In genomic region chr10:70374775-70375614, GRCh38 we compare ENCODE assay signal across 33 cellular contexts. TPM values are rescaled to one million over a fixed set of nuclear protein-coding genes. Genes with fewer than 3 reads are reported as not detected.
DNase-seq lines count a peak whose midpoint lies in the region; ATAC-seq and TF ChIP-seq lines count a peak whose summit lies in the region.
"Had no signal": no experiment of that assay in that cellular context is flagged by ENCODE, and none has a peak within 500 bp of the region (broad histone marks: within the 10 kb centered on the region; RNA-seq: fewer than 3 reads in every experiment).

No MANE protein-coding gene starts in this region.

- H2BK120ac ChIP-seq in IMR-90 (ENCODE audit: low read depth, low read length), result peak overlapping the region; percentile 59

- H3K79me1 ChIP-seq in IMR-90 (ENCODE audit: low read depth in 1 of 2, low read length in 2 of 2), result peaks cover 0 to 26% of the 10 kb centered on the region in 2 experiments; a peak in 2 of 4 replicates

- H3K4me1 ChIP-seq in Caco-2, result peaks cover 39% of the 10 kb centered on the region
- peaks cover 17% of the 10 kb centered on the region for H3K4me1 ChIP-seq in IMR-90 (ENCODE audit: control insufficient read depth, insufficient read depth, low read length)
- peaks cover 39% of the 10 kb centered on the region for H3K4me1 ChIP-seq in mesodermal cell (ENCODE audit: control insufficient read depth, insufficient read depth, low read length, poor library complexity, severe bottlenecking)
- H3K4me1 ChIP-seq: BE2C, pancreas had no signal

- peak overlapping the region; percentile 51; the same call in 1 of the 2 replicates for H4K91ac ChIP-seq in IMR-90 (ENCODE audit: insufficient read depth, low read depth, low read length)

- H3K9me1 ChIP-seq in IMR-90 (ENCODE audit: insufficient read depth, low read length), result peaks cover 27% of the 10 kb centered on the region

- BruUV-seq in Caco-2 (replicated peaks; lab: Mats Ljungman, UMichigan) (no TSS peak), IMR-90 (replicated peaks; lab: Mats Ljungman, UMichigan) (no TSS peak)

- H3K27me3 Mint-ChIP-seq in Caco-2 (ENCODE audit: insufficient read depth, unreplicated experiment) (no peaks in the 10 kb centered on the region), WTC11 (ENCODE audit: low read depth) (no peaks in the 10 kb centered on the region; the same call in 1 of the 2 replicates)
- H3K27me3 Mint-ChIP-seq: activated CD4-positive, alpha-beta memory T cell treated with anti-CD3 and anti-CD28 coated beads for 36 hours; activated naive CD8-positive, alpha-beta T cell treated with anti-CD3 and anti-CD28 coated beads, Interleukin-2, amount 50 U/mL, for 24 hours; stimulated activated naive CD8-positive, alpha-beta T cell treated with anti-CD3 and anti-CD28 coated beads, Interleukin-15, Interleukin-2, amounts not matched to agents 100 ng/mL and 50 ng/mL, for 24 hours had no signal

- H3K9me3 ChIP-seq in Caco-2, result no peaks in the 10 kb centered on the region; the same call in none of the 2 replicates
- H3K9me3 ChIP-seq in IMR-90 (ENCODE audit: control insufficient read depth, insufficient read depth, low read length), result peaks cover 2% of the 10 kb centered on the region; the same call in 1 of the 2 replicates
- H3K9me3 ChIP-seq in mesodermal cell (ENCODE audit: control insufficient read depth, low read length), result peaks cover 8% of the 10 kb centered on the region
- H3K9me3 ChIP-seq: pancreas, thoracic aorta had no signal

- no peak overlapping the region for H3K4me3 Mint-ChIP-seq in Caco-2 (ENCODE audit: unreplicated experiment)
- H3K4me3 Mint-ChIP-seq in WTC11, result no peak overlapping the region
- H3K4me3 Mint-ChIP-seq: activated CD4-positive, alpha-beta memory T cell treated with anti-CD3 and anti-CD28 coated beads for 36 hours; activated naive CD8-positive, alpha-beta T cell treated with anti-CD3 and anti-CD28 coated beads, Interleukin-2, amount 50 U/mL, for 24 hours; activated T-cell treated with anti-CD3 and anti-CD28 coated beads, Interleukin-2, amount 50 U/mL, for 72 hours; CD8-positive, alpha-beta memory T cell; neural crest cell; stimulated activated naive CD8-positive, alpha-beta T cell treated with anti-CD3 and anti-CD28 coated beads, Interleukin-15, Interleukin-2, amounts not matched to agents 100 ng/mL and 50 ng/mL, for 24 hours had no signal

- H3K27ac Mint-ChIP-seq in Caco-2 (ENCODE audit: unreplicated experiment) (peak overlapping the region; percentile 40), WTC11 (no peak overlapping the region)
- H3K27ac Mint-ChIP-seq: activated CD4-positive, alpha-beta memory T cell treated with anti-CD3 and anti-CD28 coated beads for 36 hours; activated naive CD8-positive, alpha-beta T cell treated with anti-CD3 and anti-CD28 coated beads, Interleukin-2, amount 50 U/mL, for 24 hours; activated T-cell treated with anti-CD3 and anti-CD28 coated beads, Interleukin-2, amount 50 U/mL, for 72 hours; CD8-positive, alpha-beta memory T cell; stimulated activated naive CD8-positive, alpha-beta T cell treated with anti-CD3 and anti-CD28 coated beads, Interleukin-15, Interleukin-2, amounts not matched to agents 100 ng/mL and 50 ng/mL, for 24 hours had no signal

- H3K27me3 ChIP-seq in Caco-2 (replicated peaks; ENCODE audit: control insufficient read depth, insufficient read depth, low read length), result no peaks in the 10 kb centered on the region
- H3K27me3 ChIP-seq in IMR-90 (ENCODE audit: control insufficient read depth, insufficient read depth, low read length), result no peaks in the 10 kb centered on the region
- H3K27me3 ChIP-seq: BE2C, pancreas, uterus had no signal

- TF ChIP-seq CTCF in Caco-2 (IDR thresholded peaks at IDR 0.05; ENCODE audit: insufficient read depth in 1 of 2, low read depth in 1 of 2, low read length in 1 of 2, severe bottlenecking in 1 of 2, unreplicated experiment in 1 of 2) (no peak), IMR-90 (conservative IDR thresholded peaks at IDR 0.05; ENCODE audit: low read depth, low read length) (no peak), WTC11 (IDR thresholded peaks at IDR 0.05) (no peak)

- no peak overlapping the region for H2AK9ac ChIP-seq in IMR-90 (replicated peaks; ENCODE audit: low read depth, low read length, poor library complexity)

- CTCF ChIA-PET in Caco-2 (lab: Charles Lee) (interaction anchor here (0.6 to 5.6 kb wide), 6 partner anchors 10 to 1111 kb away, joined by 3 to 42 read pairs (median 10); no protein-coding TSS in a partner anchor), IMR-90 (lab: Yijun Ruan, JAX) (interaction anchor here (0.6 to 2.1 kb wide), 2 partner anchors 11 to 228 kb away, joined by 3 to 6 read pairs; partner anchors contain the start of gene TYSND1), WTC11 (lab: Charles Lee) (interaction anchor here (1.2 to 5.1 kb wide), 4 partner anchors 9 to 110 kb away, joined by 3 to 53 read pairs (median 4); no protein-coding TSS in a partner anchor)

- in situ Hi-C loops in IMR-90 (cut with MboI; ENCODE audit: low sequenced_read_pairs), result no loop called here

- H2AFZ ChIP-seq in IMR-90 (replicated peaks; ENCODE audit: low read length, poor library complexity), result peak overlapping the region; percentile 55

- H4K20me1 ChIP-seq in IMR-90 (ENCODE audit: insufficient read depth, low read length), result peaks cover 3% of the 10 kb centered on the region; the same call in 1 of the 2 replicates

- H3K4me1 Mint-ChIP-seq in Caco-2 (ENCODE audit: low read depth, unreplicated experiment) (peaks cover 22% of the 10 kb centered on the region), WTC11 (peaks cover 26% of the 10 kb centered on the region)
- H3K4me1 Mint-ChIP-seq: activated naive CD8-positive, alpha-beta T cell treated with anti-CD3 and anti-CD28 coated beads, Interleukin-2, amount 50 U/mL, for 24 hours; CD8-positive, alpha-beta memory T cell had no signal

- H3K4me3 ChIP-seq in Caco-2 (ENCODE audit: low read depth, low read length) (no peak overlapping the region), IMR-90 (ENCODE audit: insufficient read depth, low read depth, low read length) (no peak overlapping the region), mesodermal cell (ENCODE audit: extremely low read depth, insufficient read depth, low read length, poor library complexity, severe bottlenecking) (no peak overlapping the region)
- H3K4me3 ChIP-seq: pancreas, thoracic aorta, uterus had no signal

- H3K4ac ChIP-seq in IMR-90 (ENCODE audit: low read depth, low read length), result peak overlapping the region; percentile 72

- peak overlapping the region; percentile 90 for H2AK5ac ChIP-seq in IMR-90 (ENCODE audit: low read depth, low read length)

- POLR2A ChIA-PET in Caco-2 (lab: Charles Lee), result interaction anchor here (0.8 kb wide), 1 partner anchor 205 kb away, joined by 3 read pairs; the partner anchor contains the start of gene SAR1A
- POLR2A ChIA-PET in IMR-90 (lab: Charles Lee; ENCODE audit: unreplicated experiment), result no interaction called here
- POLR2A ChIA-PET in WTC11 (lab: Charles Lee), result interaction anchor here (0.6 kb wide), 1 partner anchor 204 kb away, joined by 5 read pairs; the partner anchor contains the start of gene SAR1A

- H3K36me3 Mint-ChIP-seq in Caco-2 (ENCODE audit: insufficient read depth, unreplicated experiment) (no peaks in the 10 kb centered on the region), WTC11 (peaks cover 31% of the 10 kb centered on the region)
- H3K36me3 Mint-ChIP-seq: CD8-positive, alpha-beta memory T cell had no signal

- peak overlapping the region in 1 of 2 experiments; percentile 51; a peak in 1 of 4 replicates for H4K8ac ChIP-seq in IMR-90 (ENCODE audit: low read depth in 2 of 2, low read length in 2 of 2)

- peak overlapping the region; percentile 31; the same call in 1 of the 2 replicates for H3K23ac ChIP-seq in IMR-90 (ENCODE audit: low read depth, low read length)

- H2BK5ac ChIP-seq in IMR-90 (ENCODE audit: low read depth, low read length, poor library complexity, severe bottlenecking), result peak overlapping the region; percentile 16

- H3K27ac ChIP-seq in IMR-90 (ENCODE audit: insufficient read depth, low read length) (no peak overlapping the region), mesodermal cell (ENCODE audit: low read depth, low read length, severe bottlenecking) (peak overlapping the region; percentile 59)
- H3K27ac ChIP-seq: pancreas, thoracic aorta, uterus had no signal

- no peak overlapping the region for H3K18ac ChIP-seq in IMR-90 (ENCODE audit: low read depth, low read length)

- H2BK20ac ChIP-seq in IMR-90 (ENCODE audit: low read depth, low read length), result peak overlapping the region; percentile 57

- peak overlapping the region; percentile 64; the same call in 1 of the 2 replicates for H3K14ac ChIP-seq in IMR-90 (replicated peaks; ENCODE audit: low read depth, low read length)

- H2BK15ac ChIP-seq in IMR-90 (ENCODE audit: low read depth, low read length), result peak overlapping the region; percentile 39; the same call in 2 of the 3 replicates

- H3K9me3 Mint-ChIP-seq in Caco-2 (ENCODE audit: unreplicated experiment) (no peaks in the 10 kb centered on the region), WTC11 (0 out of 2 replicates have a peak, but pooled peaks cover 3% of the 10 kb centered on the region)
- H3K9me3 Mint-ChIP-seq: activated T-cell treated with anti-CD3 and anti-CD28 coated beads, Interleukin-2, amount 50 U/mL, for 72 hours had no signal

- DNase-seq in Caco-2, result peak; percentile 32 to 36
- DNase-seq in IMR-90, result peak; percentile 51
- peak; percentile 64 for DNase-seq in dermis blood vessel endothelial cell
- no peak for DNase-seq in WTC11 (ENCODE audit: low spot score)
- no peak for DNase-seq in iPS-NIHi11 (ENCODE audit: low spot score)
- DNase-seq: activated CD4-positive, alpha-beta memory T cell treated with anti-CD3 and anti-CD28 coated beads for 36 hours; activated CD4-positive, CD25-positive, alpha-beta regulatory T cell treated with anti-CD3 and anti-CD28 coated beads, Interleukin-2, amount 50 U/mL, for 72 hours; activated naive CD4-positive, alpha-beta T cell; activated naive CD8-positive, alpha-beta T cell treated with anti-CD3 and anti-CD28 coated beads, Interleukin-2, amount 50 U/mL, for 24 hours; activated T-cell treated with anti-CD3 and anti-CD28 coated beads, Interleukin-2, amount 50 U/mL, for 72 hours; BE2C; CD8-positive, alpha-beta memory T cell; DMS 273 treated with DMSO at 0.1 percent for 48 hours; hippocampal formation; left colon; mammary epithelial cell; NCI-H1436 treated with DMSO at 0.1 percent for 48 hours; NCI-H2081 treated with DMSO at 0.1 percent for 48 hours; NCI-H2227 treated with DMSO at 0.1 percent for 48 hours; NCI-H526 treated with DMSO at 0.1 percent for 48 hours; NK-92 treated with Interleukin-12 subunit alpha and Interleukin-12 subunit beta, amount 100 ng/mL, for 24 hours; pancreas; PC-3; Right ventricle myocardium superior; stimulated activated CD4-positive, alpha-beta T cell treated with anti-CD3 and anti-CD28 coated beads, Interleukin-1b, Interleukin-23, amount 100 ng/mL, for 48 hours; T-helper 2 cell; uterus had no signal

- 86% methylated on average over 1 of the region's 9 CpGs; no CpG with 5 or more reads in 1 of the 2 experiments for WGBS in IMR-90 (ENCODE audit: extremely low coverage in 2 of 2, insufficient read length in 1 of 2), 2 experiments
- WGBS in mesodermal cell (ENCODE audit: insufficient coverage in 2 of 2), 2 experiments, result 77 to 92% methylated on average over 3 to 5 of the region's 9 CpGs

- H3K36me3 ChIP-seq in Caco-2 (ENCODE audit: control insufficient read depth, insufficient read depth, low read length) (peaks cover 1% of the 10 kb centered on the region; the same call in 1 of the 2 replicates), IMR-90 (ENCODE audit: control insufficient read depth, insufficient read depth, low read length) (no peaks in the 10 kb centered on the region; the same call in 1 of the 2 replicates), mesodermal cell (ENCODE audit: control insufficient read depth, insufficient read depth, low read length) (no peaks in the 10 kb centered on the region)
- H3K36me3 ChIP-seq: pancreas, uterus had no signal

- H3K56ac ChIP-seq in IMR-90 (ENCODE audit: extremely low read depth, insufficient read depth, low read length), result no peak overlapping the region

- intact Hi-C loops in Caco-2 (cut with micrococcal nuclease; ENCODE audit: unreplicated experiment), result no loop called here
- intact Hi-C loops in IMR-90 (cut with micrococcal nuclease), result no loop called here

- H4K5ac ChIP-seq in IMR-90 (ENCODE audit: low read depth, low read length), result no peak overlapping the region

- no peak overlapping the region for H3K4me2 ChIP-seq in IMR-90 (ENCODE audit: low read depth, low read length)

- dilution Hi-C loops in IMR-90 (cut with HindIII; ENCODE audit: low sequenced_read_pairs, unreplicated experiment), result no loop called here

- no peak for TF ChIP-seq POLR2A in IMR-90 (IDR thresholded peaks at IDR 0.05; ENCODE audit: low read depth, low read length)

- no peak for TF ChIP-seq RAD21 in IMR-90 (IDR thresholded peaks at IDR 0.05; ENCODE audit: low read length)

- no peak overlapping the region for H3K9ac ChIP-seq in IMR-90 (ENCODE audit: low read depth, low read length)

- ATAC-seq in IMR-90 (ENCODE audit: low read depth), result peak; percentile 18
- no peak for ATAC-seq in HG02678 (IDR thresholded peaks at IDR 0.05; ENCODE audit: unreplicated experiment)
- ATAC-seq in GM19035 (IDR thresholded peaks at IDR 0.05; ENCODE audit: unreplicated experiment), result no peak
- ATAC-seq in WTC11, result no peak
- ATAC-seq: activated naive CD8-positive, alpha-beta T cell treated with anti-CD3 and anti-CD28 coated beads, Interleukin-2, amount 50 U/mL, for 24 hours; left colon; pancreas; PC-3 had no signal

RNA-seq across cellular contexts. Expression of gene LRRC20, which starts 7.4 kb away (rescaled TPM):
- total RNA-seq in Caco-2 (2022) (27.1 and 28.1 TPM in 2 replicates), IMR-90 (2012; rRNA removed) (6.9 and 9.5 TPM in 2 replicates), dermis blood vessel endothelial cell (9.0 and 15.0 TPM in 2 replicates), WTC11 (2021) (26.4 to 29.4 TPM (median 28.1 TPM) in 3 replicates)
- polyA plus RNA-seq in IMR-90 (2012; rRNA removed), result 11.5 and 12.4 TPM in 2 replicates
- 8.1 and 15.0 TPM in 2 replicates for polyA plus RNA-seq in IMR-90 (2012; cell fraction: cytosol; rRNA removed)
- 9.0 and 12.6 TPM in 2 replicates for polyA plus RNA-seq in IMR-90 (2012; cell fraction: nucleus; rRNA removed; ENCODE audit: low replicate concordance)
- 13.5 TPM for polyA plus RNA-seq in mesodermal cell (2013, experiment 1 of 2)
- polyA plus RNA-seq in mesodermal cell (2013, experiment 2 of 2), result 12.5 TPM

RNA-seq across cellular contexts. Expression of gene EIF4EBP2, which starts 28.9 kb away (rescaled TPM):
- total RNA-seq in Caco-2 (2022) (166 and 168 TPM in 2 replicates), IMR-90 (2012; rRNA removed) (15.6 and 20.8 TPM in 2 replicates), dermis blood vessel endothelial cell (28.2 and 49.7 TPM in 2 replicates), WTC11 (2021) (111 to 114 TPM (median 112 TPM) in 3 replicates)
- 10.4 and 13.7 TPM in 2 replicates for polyA plus RNA-seq in IMR-90 (2012; rRNA removed)
- polyA plus RNA-seq in IMR-90 (2012; cell fraction: cytosol; rRNA removed), result 3.8 and 5.4 TPM in 2 replicates
- 2.9 and 17.2 TPM in 2 replicates for polyA plus RNA-seq in IMR-90 (2012; cell fraction: nucleus; rRNA removed; ENCODE audit: low replicate concordance)
- polyA plus RNA-seq in mesodermal cell (2013, experiment 1 of 2), result 62.8 TPM
- 56.5 TPM for polyA plus RNA-seq in mesodermal cell (2013, experiment 2 of 2)

Comparison
In these comparisons a context has a peak if more than half of its experiments do, and no peak if none do; other contexts are left out.
1. DNase-seq: peak in Caco-2 (2 of 2), IMR-90 (single experiment) and dermis blood vessel endothelial cell (single experiment); none in WTC11 (single experiment) and iPS-NIHi11 (single experiment).